ENCODE assay signal across 8 cellular contexts in the genomic region with DNA sequence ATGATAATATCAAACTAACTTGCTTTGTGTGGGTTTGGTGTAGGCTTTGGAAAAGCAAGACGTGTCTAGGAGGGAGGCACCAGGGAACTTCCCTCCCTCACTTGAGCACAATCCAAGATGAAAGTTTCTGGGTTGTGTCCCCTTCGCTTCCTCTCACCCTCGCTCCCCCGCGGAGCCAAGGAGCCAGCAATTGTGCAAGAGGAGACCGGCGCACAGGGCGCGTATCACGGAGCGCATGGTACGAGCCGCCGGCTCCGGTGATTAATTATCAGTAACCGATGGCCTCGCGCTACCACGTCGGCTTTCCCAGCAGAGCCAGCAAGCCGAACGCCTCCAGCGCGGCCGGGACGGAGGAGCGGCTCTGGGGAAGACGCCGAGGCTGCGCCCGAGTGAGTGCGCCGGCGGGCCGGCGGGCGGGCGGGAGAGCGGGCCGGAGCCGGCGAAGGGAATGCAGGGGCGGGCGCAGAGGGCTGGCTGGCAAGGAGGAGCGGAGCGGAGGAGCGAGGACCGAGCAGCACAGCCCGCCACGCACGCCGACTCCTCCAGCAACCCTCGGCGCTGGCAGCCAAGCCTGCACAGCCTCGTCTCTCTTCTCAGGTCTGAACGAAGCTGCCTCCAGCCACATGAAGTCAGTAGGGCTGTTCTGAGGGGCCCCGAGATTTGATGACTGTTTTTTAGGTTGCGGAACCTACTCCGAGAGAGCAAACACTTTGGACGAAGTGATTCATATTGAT.
DNase-seq lines count a peak whose midpoint lies in the region; ATAC-seq and TF ChIP-seq lines count a peak whose summit lies in the region.

No MANE protein-coding gene starts in this region.

- H3K4me1 ChIP-seq in ectodermal cell (ENCODE audit: control insufficient read depth, insufficient read depth, low read length) (peaks cover 4% of the 10 kb centered on the region), right lobe of liver (peaks cover 0 to 10% (median 0%) of the 10 kb centered on the region in 4 donors)

- ATAC-seq in right lobe of liver (peak; percentile 78 to 89 (median 83)), HG02973 (IDR thresholded peaks at IDR 0.05; ENCODE audit: unreplicated experiment) (no peak)

- TF ChIP-seq POLR2A in right lobe of liver (IDR thresholded peaks at IDR 0.05), result no peak

- H3K9me3 ChIP-seq in ectodermal cell (ENCODE audit: control insufficient read depth, low read length) (no peaks in the 10 kb centered on the region), right lobe of liver (no peaks in the 10 kb centered on the region)

- TF ChIP-seq CTCF in right lobe of liver (IDR thresholded peaks at IDR 0.05), result no peak

- H3K27ac ChIP-seq in ectodermal cell (ENCODE audit: insufficient read depth, low read depth, low read length, poor library complexity, severe bottlenecking) (peak overlapping the region; percentile 74), right lobe of liver (peak overlapping the region in 1 of 3 donors; percentile 30), substantia nigra (ENCODE audit: low read depth, low read length, poor library complexity, severe bottlenecking) (no peak overlapping the region)

- DNase-seq in activated CD4-positive, alpha-beta T cell treated with anti-CD3 and anti-CD28 coated beads for 48 hours, result peak; percentile 6
- DNase-seq in activated CD4-positive, alpha-beta T cell treated with anti-CD3 and anti-CD28 coated beads, Interleukin-2, amount 50 U/mL, for 4 hours, result no peak
- DNase-seq in right lobe of liver (peak; percentile 50 to 63 (median 61)), substantia nigra (lab: John Stamatoyannopoulos, UW) (peak in 36 of 49 donors; percentile 4 to 66 (median 30)), superior temporal gyrus (ENCODE audit: extremely low spot score) (no peak)

- H3K4me3 ChIP-seq in ectodermal cell (ENCODE audit: insufficient read depth, low read depth, low read length) (peak overlapping the region; percentile 63), right lobe of liver (peak overlapping the region; percentile 26 to 56 (median 41))

- intact Hi-C loops in right lobe of liver (cut with DNase I), result no loop called here

- WGBS in ectodermal cell, 2 experiments, result 0 to 1% methylated on average over 59 to 60 of the region's 60 CpGs
- 3% methylated on average over 18 of the region's 60 CpGs for WGBS in right lobe of liver (ENCODE audit: insufficient coverage, low coverage, low lambda C conversion rate, missing lambda C conversion rate)

- H3K36me3 ChIP-seq in ectodermal cell (ENCODE audit: control insufficient read depth, insufficient read depth, low read length) (no peaks in the 10 kb centered on the region), right lobe of liver (no peaks in the 10 kb centered on the region)

- no peaks in the 10 kb centered on the region for H3K27me3 ChIP-seq in ectodermal cell (ENCODE audit: control insufficient read depth, insufficient read depth, low read length, poor library complexity, severe bottlenecking)
- peaks cover 0 to 27% of the 10 kb centered on the region in 2 donors for H3K27me3 ChIP-seq in right lobe of liver

TF ChIP-seq in PFSK-1, 5 proteins besides CTCF, POLR2A, EP300 and RAD21:
- TF ChIP-seq, protein P1, sequence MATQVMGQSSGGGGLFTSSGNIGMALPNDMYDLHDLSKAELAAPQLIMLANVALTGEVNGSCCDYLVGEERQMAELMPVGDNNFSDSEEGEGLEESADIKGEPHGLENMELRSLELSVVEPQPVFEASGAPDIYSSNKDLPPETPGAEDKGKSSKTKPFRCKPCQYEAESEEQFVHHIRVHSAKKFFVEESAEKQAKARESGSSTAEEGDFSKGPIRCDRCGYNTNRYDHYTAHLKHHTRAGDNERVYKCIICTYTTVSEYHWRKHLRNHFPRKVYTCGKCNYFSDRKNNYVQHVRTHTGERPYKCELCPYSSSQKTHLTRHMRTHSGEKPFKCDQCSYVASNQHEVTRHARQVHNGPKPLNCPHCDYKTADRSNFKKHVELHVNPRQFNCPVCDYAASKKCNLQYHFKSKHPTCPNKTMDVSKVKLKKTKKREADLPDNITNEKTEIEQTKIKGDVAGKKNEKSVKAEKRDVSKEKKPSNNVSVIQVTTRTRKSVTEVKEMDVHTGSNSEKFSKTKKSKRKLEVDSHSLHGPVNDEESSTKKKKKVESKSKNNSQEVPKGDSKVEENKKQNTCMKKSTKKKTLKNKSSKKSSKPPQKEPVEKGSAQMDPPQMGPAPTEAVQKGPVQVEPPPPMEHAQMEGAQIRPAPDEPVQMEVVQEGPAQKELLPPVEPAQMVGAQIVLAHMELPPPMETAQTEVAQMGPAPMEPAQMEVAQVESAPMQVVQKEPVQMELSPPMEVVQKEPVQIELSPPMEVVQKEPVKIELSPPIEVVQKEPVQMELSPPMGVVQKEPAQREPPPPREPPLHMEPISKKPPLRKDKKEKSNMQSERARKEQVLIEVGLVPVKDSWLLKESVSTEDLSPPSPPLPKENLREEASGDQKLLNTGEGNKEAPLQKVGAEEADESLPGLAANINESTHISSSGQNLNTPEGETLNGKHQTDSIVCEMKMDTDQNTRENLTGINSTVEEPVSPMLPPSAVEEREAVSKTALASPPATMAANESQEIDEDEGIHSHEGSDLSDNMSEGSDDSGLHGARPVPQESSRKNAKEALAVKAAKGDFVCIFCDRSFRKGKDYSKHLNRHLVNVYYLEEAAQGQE (IDR thresholded peaks at IDR 0.05; ENCODE audit: insufficient read depth in 1 of 2, low read depth in 2 of 2, low read length in 2 of 2), result no peak
- TF ChIP-seq TAF1 (IDR thresholded peaks at IDR 0.05; ENCODE audit: borderline replicate concordance, insufficient read depth, low read length), result peak; percentile 54; the same call in 1 of the 2 replicates
- TF ChIP-seq SIN3A (IDR thresholded peaks at IDR 0.05; ENCODE audit: borderline replicate concordance, insufficient read depth, low read length), result peak; percentile 71; the same call in 1 of the 2 replicates
- no peak for TF ChIP-seq POLR2AphosphoS5 (IDR thresholded peaks at IDR 0.05; ENCODE audit: low read depth, low read length)
- peak; percentile 36 for TF ChIP-seq FOXP2 (optimal IDR thresholded peaks at IDR 0.05; ENCODE audit: borderline replicate concordance, extremely low read depth, extremely low read length, insufficient read depth)

Comparison
In these comparisons a context has a peak if more than half of its experiments do, and no peak if none do; other contexts are left out.
1. DNase-seq: peak in activated CD4-positive, alpha-beta T cell treated with anti-CD3 and anti-CD28 coated beads for 48 hours (single experiment), right lobe of liver (3 of 3) and substantia nigra (36 of 49); none in activated CD4-positive, alpha-beta T cell treated with anti-CD3 and anti-CD28 coated beads, Interleukin-2, amount 50 U/mL, for 4 hours (0 of 2) and superior temporal gyrus (single experiment).